ENCODE assay signal across 22 cellular contexts in the genomic region with DNA sequence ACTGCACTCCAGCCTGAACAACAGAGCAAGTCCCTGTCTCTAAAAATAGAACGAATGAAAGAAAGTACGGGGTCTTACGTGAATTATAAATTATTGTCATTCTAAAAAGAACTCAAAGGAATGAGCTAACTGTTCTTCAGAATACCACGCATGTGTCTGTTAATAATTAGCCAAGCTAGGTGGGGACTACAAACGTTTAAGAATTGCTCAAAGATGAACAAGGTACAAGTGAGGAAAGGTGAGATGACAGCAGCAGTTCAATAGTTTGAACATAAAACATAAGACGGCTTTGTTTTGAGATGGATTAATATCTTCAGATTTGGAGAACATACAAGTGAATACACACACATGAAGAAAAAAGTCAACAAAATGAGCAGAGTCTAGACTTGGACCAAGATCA.
DNase-seq lines count a peak whose midpoint lies in the region; ATAC-seq and TF ChIP-seq lines count a peak whose summit lies in the region.
"Had no signal": no experiment of that assay in that cellular context is flagged by ENCODE, and none has a peak within 500 bp of the region (broad histone marks: within the 10 kb centered on the region; RNA-seq: fewer than 3 reads in every experiment).

No MANE protein-coding gene starts in this region.

- H3K36me3 ChIP-seq in CD8-positive, alpha-beta memory T cell (ENCODE audit: insufficient read depth, low read length) = peaks cover 67% of the 10 kb centered on the region
- peaks cover 67% of the 10 kb centered on the region for H3K36me3 ChIP-seq in CD4-positive, alpha-beta memory T cell (ENCODE audit: insufficient read depth, low read length)

- H3K9me3 Mint-ChIP-seq in activated T-helper 2 cell treated with anti-CD3 and anti-CD28 coated beads, Interferon-gamma antibody, Interleukin-2, Interleukin-4, amounts not matched to agents 10 μg/mL and 5 μg/mL and 100 μg/mL, durations not matched to agents 14 hours and 24 hours and 36 hours = peaks cover 24% of the 10 kb centered on the region
- H3K9me3 Mint-ChIP-seq in progenitor cell of endocrine pancreas (ENCODE audit: low read depth) = peaks cover 18% of the 10 kb centered on the region
- H3K9me3 Mint-ChIP-seq in CD8-positive, alpha-beta memory T cell = peaks cover 0 to 4% (median 3%) of the 10 kb centered on the region in 5 donors
- peaks cover 0 to 12% (median 3%) of the 10 kb centered on the region in 8 donors for H3K9me3 Mint-ChIP-seq in CD4-positive, alpha-beta memory T cell

- no peaks in the 10 kb centered on the region for H3K27me3 ChIP-seq in CD8-positive, alpha-beta memory T cell (ENCODE audit: insufficient read depth, low read length, poor library complexity, severe bottlenecking)
- no peaks in the 10 kb centered on the region for H3K27me3 ChIP-seq in CD4-positive, alpha-beta memory T cell (ENCODE audit: insufficient read depth, low read length)
- H3K27me3 ChIP-seq: SJSA1 had no signal

- no peaks in the 10 kb centered on the region for H3K4me1 ChIP-seq in CD8-positive, alpha-beta memory T cell (ENCODE audit: insufficient read depth, low read length)
- H3K4me1 ChIP-seq in CD4-positive, alpha-beta memory T cell (ENCODE audit: insufficient read depth, low read length) = no peaks in the 10 kb centered on the region
- H3K4me1 ChIP-seq: SJSA1 had no signal

- ATAC-seq in left lobe of liver = peak; percentile 88
- ATAC-seq: Right ventricle myocardium inferior had no signal

- H3K36me3 Mint-ChIP-seq in activated T-helper 2 cell treated with anti-CD3 and anti-CD28 coated beads, Interferon-gamma antibody, Interleukin-2, Interleukin-4, amounts not matched to agents 10 μg/mL and 5 μg/mL and 100 μg/mL, durations not matched to agents 14 hours and 24 hours and 36 hours (ENCODE audit: low read depth) = peaks cover 93% of the 10 kb centered on the region
- peaks cover 42% of the 10 kb centered on the region for H3K36me3 Mint-ChIP-seq in progenitor cell of endocrine pancreas (ENCODE audit: insufficient read depth)
- peaks cover 24 to 93% (median 32%) of the 10 kb centered on the region in 3 donors for H3K36me3 Mint-ChIP-seq in CD8-positive, alpha-beta memory T cell
- peaks cover 69 to 75% of the 10 kb centered on the region in 2 donors for H3K36me3 Mint-ChIP-seq in CD4-positive, alpha-beta memory T cell

- DNase-seq in DMS53 (lab: John Stamatoyannopoulos, UW) (peak; percentile 15), DMS53 treated with DMSO at 0.1 percent for 48 hours (lab: John Stamatoyannopoulos, UW; ENCODE audit: unreplicated experiment) (no peak), left lobe of liver (ENCODE audit: low spot score) (no peak), progenitor cell of endocrine pancreas (ENCODE audit: low spot score, unreplicated experiment) (no peak), NCI-H1105 (lab: John Stamatoyannopoulos, UW) (no peak)
- DNase-seq in activated T-helper 2 cell treated with anti-CD3 and anti-CD28 coated beads, Interferon-gamma antibody, Interleukin-2, Interleukin-4, amounts not matched to agents 10 μg/mL and 5 μg/mL and 100 μg/mL, durations not matched to agents 14 hours and 24 hours and 36 hours (ENCODE audit: low spot score) = no peak
- DNase-seq in CD8-positive, alpha-beta memory T cell = no peak
- DNase-seq in CD4-positive, alpha-beta memory T cell = no peak
- DNase-seq: DMS153, KBM-7, MV-4-11, NCI-H1105 treated with DMSO at 0.1 percent for 48 hours, NCI-H146, NCI-H2029, NCI-H446, NCI-H524 treated with DMSO at 0.1 percent for 48 hours, NCI-H774 had no signal

- no peaks in the 10 kb centered on the region for H3K9me3 ChIP-seq in CD8-positive, alpha-beta memory T cell (ENCODE audit: low read length)
- no peaks in the 10 kb centered on the region for H3K9me3 ChIP-seq in CD4-positive, alpha-beta memory T cell (ENCODE audit: control insufficient read depth in 1 of 2, low read length in 2 of 2)
- H3K9me3 ChIP-seq: SJSA1 had no signal

- POLR2A ChIA-PET in CD8-positive, alpha-beta memory T cell (lab: Charles Lee) = no interaction called here
- POLR2A ChIA-PET in CD4-positive, alpha-beta memory T cell (lab: Charles Lee; ENCODE audit: partially characterized antibody) = interaction anchor here (0.6 to 1.0 kb wide), 2 partner anchors 9 to 73 kb away, joined by 3 to 4 read pairs; no protein-coding TSS in a partner anchor

- peak overlapping the region; percentile 33 for H3K27ac Mint-ChIP-seq in activated T-helper 2 cell treated with anti-CD3 and anti-CD28 coated beads, Interferon-gamma antibody, Interleukin-2, Interleukin-4, amounts not matched to agents 10 μg/mL and 5 μg/mL and 100 μg/mL, durations not matched to agents 14 hours and 24 hours and 36 hours
- peak overlapping the region; percentile 4 for H3K27ac Mint-ChIP-seq in progenitor cell of endocrine pancreas
- no peak overlapping the region for H3K27ac Mint-ChIP-seq in CD8-positive, alpha-beta memory T cell
- H3K27ac Mint-ChIP-seq in CD4-positive, alpha-beta memory T cell = peak overlapping the region in 1 of 7 donors; percentile 12
- H3K27ac Mint-ChIP-seq: B cell had no signal

- H3K27ac ChIP-seq in CD8-positive, alpha-beta memory T cell (ENCODE audit: low read depth, low read length) = no peak overlapping the region
- H3K27ac ChIP-seq in CD4-positive, alpha-beta memory T cell (ENCODE audit: low read depth, low read length) = no peak overlapping the region
- H3K27ac ChIP-seq: 22Rv1, C4-2B, SJSA1 had no signal

- no peak for TF ChIP-seq CTCF in progenitor cell of endocrine pancreas (IDR thresholded peaks at IDR 0.05; ENCODE audit: unreplicated experiment)

- H3K4me1 Mint-ChIP-seq in activated T-helper 2 cell treated with anti-CD3 and anti-CD28 coated beads, Interferon-gamma antibody, Interleukin-2, Interleukin-4, amounts not matched to agents 10 μg/mL and 5 μg/mL and 100 μg/mL, durations not matched to agents 14 hours and 24 hours and 36 hours (ENCODE audit: low read depth) = peaks cover 13% of the 10 kb centered on the region
- peaks cover 3% of the 10 kb centered on the region for H3K4me1 Mint-ChIP-seq in progenitor cell of endocrine pancreas (ENCODE audit: low read depth)
- H3K4me1 Mint-ChIP-seq in CD8-positive, alpha-beta memory T cell = peaks cover 0 to 2% (median 2%) of the 10 kb centered on the region in 3 donors
- peaks cover 1 to 5% (median 1%) of the 10 kb centered on the region in 4 donors for H3K4me1 Mint-ChIP-seq in CD4-positive, alpha-beta memory T cell
- H3K4me1 Mint-ChIP-seq: B cell had no signal

- CTCF ChIA-PET in CD8-positive, alpha-beta memory T cell (lab: Charles Lee) = no interaction called here
- CTCF ChIA-PET in CD4-positive, alpha-beta memory T cell (lab: Charles Lee; ENCODE audit: partially characterized antibody) = no interaction called here

- intact Hi-C loops in activated T-helper 2 cell treated with anti-CD3 and anti-CD28 coated beads, Interferon-gamma antibody, Interleukin-2, Interleukin-4, amounts not matched to agents 10 μg/mL and 5 μg/mL and 100 μg/mL, durations not matched to agents 14 hours and 24 hours and 36 hours (cut with micrococcal nuclease) = no loop called here
- intact Hi-C loops in CD4-positive, alpha-beta memory T cell (cut with micrococcal nuclease) = no loop called here

- no peaks in the 10 kb centered on the region for H3K27me3 Mint-ChIP-seq in activated T-helper 2 cell treated with anti-CD3 and anti-CD28 coated beads, Interferon-gamma antibody, Interleukin-2, Interleukin-4, amounts not matched to agents 10 μg/mL and 5 μg/mL and 100 μg/mL, durations not matched to agents 14 hours and 24 hours and 36 hours (ENCODE audit: low read depth)
- H3K27me3 Mint-ChIP-seq in progenitor cell of endocrine pancreas = no peaks in the 10 kb centered on the region
- no peaks in the 10 kb centered on the region for H3K27me3 Mint-ChIP-seq in CD8-positive, alpha-beta memory T cell
- no peaks in the 10 kb centered on the region for H3K27me3 Mint-ChIP-seq in CD4-positive, alpha-beta memory T cell
- H3K27me3 Mint-ChIP-seq: B cell had no signal

- H3K4me3 Mint-ChIP-seq in activated T-helper 2 cell treated with anti-CD3 and anti-CD28 coated beads, Interferon-gamma antibody, Interleukin-2, Interleukin-4, amounts not matched to agents 10 μg/mL and 5 μg/mL and 100 μg/mL, durations not matched to agents 14 hours and 24 hours and 36 hours (ENCODE audit: low read depth) = no peak overlapping the region
- no peak overlapping the region for H3K4me3 Mint-ChIP-seq in progenitor cell of endocrine pancreas (ENCODE audit: low read depth)
- no peak overlapping the region for H3K4me3 Mint-ChIP-seq in CD8-positive, alpha-beta memory T cell
- no peak overlapping the region for H3K4me3 Mint-ChIP-seq in CD4-positive, alpha-beta memory T cell
- H3K4me3 Mint-ChIP-seq: B cell had no signal

- H3K4me3 ChIP-seq in CD8-positive, alpha-beta memory T cell (ENCODE audit: low read length) = no peak overlapping the region
- H3K4me3 ChIP-seq in CD4-positive, alpha-beta memory T cell (ENCODE audit: low read length in 2 of 2) = no peak overlapping the region
- H3K4me3 ChIP-seq: SJSA1 had no signal

Comparison
In these comparisons a context has a peak if more than half of its experiments do, and no peak if none do; other contexts are left out.
1. H3K27ac Mint-ChIP-seq: peak in activated T-helper 2 cell treated with anti-CD3 and anti-CD28 coated beads, Interferon-gamma antibody, Interleukin-2, Interleukin-4, amounts not matched to agents 10 μg/mL and 5 μg/mL and 100 μg/mL, durations not matched to agents 14 hours and 24 hours and 36 hours (single experiment) and progenitor cell of endocrine pancreas (single experiment); none in CD8-positive, alpha-beta memory T cell (0 of 8).